In genomic region chr6:126333729-126334128, GRCh38 we compare ENCODE assay signal across 27 cellular contexts. TPM values are rescaled to one million over a fixed set of nuclear protein-coding genes. Genes with fewer than 3 reads are reported as not detected.
"Had no signal": no experiment of that assay in that cellular context is flagged by ENCODE, and none has a peak within 500 bp of the region (broad histone marks: within the 10 kb centered on the region; RNA-seq: fewer than 3 reads in every experiment).

No MANE protein-coding gene starts in this region.

- FAIRE-seq: urothelium cell line had no signal

- H3K27ac ChIP-seq: stomach, suprapubic skin, testis, thoracic aorta, thyroid gland, tibial artery, transverse colon, upper lobe of left lung, upper lobe of right lung, uterus, vagina had no signal

- ATAC-seq: stimulated activated effector memory CD8-positive, alpha-beta T cell treated with anti-CD3 and anti-CD28 coated beads, Interleukin-12 subunit alpha, Interleukin-12 subunit beta, amount 100 ng/mL, for 72 hours; stimulated activated memory B cell treated with anti-CD40 and anti-IgM and Interleukin-4, amounts not matched to agents 10 μg/mL and 1 μg/mL and 100 μg/mL, for 72 hours; stimulated activated naive B cell treated with anti-CD40 and anti-IgM and Interleukin-4, amounts not matched to agents 10 μg/mL and 1 μg/mL and 100 μg/mL, for 72 hours; stimulated activated naive CD8-positive, alpha-beta T cell treated with anti-CD3 and anti-CD28 coated beads, Interleukin-15, amount 100 ng/mL, for 72 hours; stimulated activated naive CD8-positive, alpha-beta T cell treated with anti-CD3 and anti-CD28 coated beads, Interleukin-15, Interleukin-2, amounts not matched to agents 100 U/mL and 50 U/mL, for 24 hours; upper lobe of right lung had no signal

- H3K27me3 ChIP-seq: stomach, suprapubic skin, testis, thyroid gland, tibial artery, tibial nerve, transverse colon, upper lobe of left lung, upper lobe of right lung, uterus, vagina had no signal

- H3K36me3 ChIP-seq: stomach, suprapubic skin, thoracic aorta, thyroid gland, tibial artery, tibial nerve, transverse colon, upper lobe of left lung, upper lobe of right lung, uterus, vagina had no signal

- H3K4me1 ChIP-seq: stomach, testis, thyroid gland, tibial nerve, transverse colon, vagina had no signal

- H3K4me3 ChIP-seq: stomach, suprapubic skin, testis, thoracic aorta, thyroid gland, tibial artery, tibial nerve, transverse colon, upper lobe of left lung, upper lobe of right lung, uterus, vagina had no signal

- DNase-seq: stimulated activated CD4-positive, alpha-beta T cell treated with anti-CD3 and anti-CD28 coated beads, Interleukin-2, amount 100 ng/mL, for 48 hours; stimulated activated CD4-positive, alpha-beta T cell treated with anti-CD3 and anti-CD28 coated beads, Interleukin-4, amount 100 ng/mL, for 1 hour; stimulated activated CD4-positive, alpha-beta T cell treated with anti-CD3 and anti-CD28 coated beads, Interleukin-4, amount 100 ng/mL, for 24 hours; stimulated activated CD4-positive, alpha-beta T cell treated with anti-CD3 and anti-CD28 coated beads, Interleukin-4, amount 100 ng/mL, for 4 hours; stimulated activated CD8-positive, alpha-beta memory T cell treated with anti-CD3 and anti-CD28 coated beads, Interleukin-4, amount 100 ng/mL, for 48 hours; stimulated activated naive B cell treated with anti-CD40 and anti-IgM and Interleukin-4, amounts not matched to agents 10 μg/mL and 1 μg/mL and 100 μg/mL, for 72 hours; stimulated activated naive CD4-positive, alpha-beta T cell; stimulated activated naive CD4-positive, alpha-beta T cell treated with Interleukin-2 at 50 U/mL for 16 hours; stimulated activated naive CD8-positive, alpha-beta T cell treated with anti-CD3 and anti-CD28 coated beads, Interleukin-15, amount 100 ng/mL, for 72 hours; stimulated activated naive CD8-positive, alpha-beta T cell treated with anti-CD3 and anti-CD28 coated beads, Interleukin-15, Interleukin-2, amounts not matched to agents 100 U/mL and 50 U/mL, for 24 hours; stomach; substantia nigra; testis; thyroid gland; tibial artery; transverse colon; trophoblast cell; upper lobe of left lung; upper lobe of right lung; uterus had no signal

- H3K9me3 ChIP-seq: stomach, suprapubic skin, testis, thoracic aorta, thyroid gland, tibial artery, transverse colon, upper lobe of left lung, upper lobe of right lung, uterus, vagina had no signal

RNA-seq across cellular contexts. Expression of gene CENPW, which starts 6.2 kb away (rescaled TPM):
- total RNA-seq: thoracic aorta, tibial nerve had no signal
